ENCODE assay signal across 8 cellular contexts in the genomic region with DNA sequence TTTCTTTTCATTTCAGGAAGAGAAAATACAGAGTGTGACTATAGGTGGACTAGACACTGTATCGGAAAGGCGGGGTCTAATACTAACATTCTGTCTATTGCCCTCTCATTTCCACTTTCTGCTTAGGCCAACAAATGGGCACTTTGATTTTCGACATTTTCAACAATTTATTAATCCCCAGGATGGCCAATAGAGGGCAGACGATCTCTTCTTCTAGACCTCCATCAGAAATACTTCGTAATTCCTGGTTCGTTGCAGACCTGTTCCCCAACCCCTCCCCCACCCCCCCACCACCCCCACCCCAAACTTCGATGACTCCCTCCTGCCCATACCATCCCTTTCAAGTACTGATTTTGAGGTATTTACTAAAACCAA.
DNase-seq lines count a peak whose midpoint lies in the region; TF ChIP-seq lines count a peak whose summit lies in the region.

No MANE protein-coding gene starts in this region.

- peak; percentile 49 for TF ChIP-seq CTCF in AG04449 (IDR thresholded peaks at IDR 0.05; ENCODE audit: insufficient read depth, low read length, missing control alignments)
- TF ChIP-seq CTCF in GM12865 (IDR thresholded peaks at IDR 0.05; ENCODE audit: insufficient read depth, low read depth, low read length, missing control alignments), result peak; percentile 52
- peak; percentile 53 for TF ChIP-seq CTCF in cardiac fibroblast (IDR thresholded peaks at IDR 0.05; ENCODE audit: low read depth, low read length)

- POLR2A ChIA-PET in AG04449 (lab: Yijun Ruan, JAX), result interaction anchor here (0.7 kb wide), 1 partner anchor 547 kb away, joined by 5 read pairs; no protein-coding TSS in a partner anchor

- no peak overlapping the region for H3K4me3 ChIP-seq in AG04449 (ENCODE audit: low read depth, low read length)
- H3K4me3 ChIP-seq in GM12865 (ENCODE audit: low read depth, low read length), result no peak overlapping the region
- H3K4me3 ChIP-seq in cardiac fibroblast (replicated peaks in 1 of 2; ENCODE audit: low read depth in 2 of 2, low read length in 2 of 2), result no peak overlapping the region

- CTCF ChIA-PET in AG04449 (lab: Yijun Ruan, JAX), result interaction anchor here (0.6 to 4.1 kb wide), 45 partner anchors 8 to 481 kb away, joined by 3 to 24 read pairs (median 4); no protein-coding TSS in a partner anchor

- DNase-seq in AG04449 (ENCODE audit: low read depth, low spot score) (no peak), GM12865 (ENCODE audit: low read depth) (peak; percentile 50), NCI-H526 treated with DMSO at 0.1 percent for 48 hours (lab: John Stamatoyannopoulos, UW) (peak; percentile 34), cardiac fibroblast (ENCODE audit: low read depth in 2 of 2) (peak; percentile 75 to 76), midbrain (lab: John Stamatoyannopoulos, UW) (peak; percentile 71), NK-92 (lab: John Stamatoyannopoulos, UW; ENCODE audit: unreplicated experiment) (no peak), epidermal melanocyte (ENCODE audit: insufficient read length, low spot score) (no peak), hepatic stellate cell (ENCODE audit: low spot score) (no peak)

Comparison
In these comparisons a context has a peak if more than half of its experiments do, and no peak if none do; other contexts are left out.
1. DNase-seq: peak in GM12865 (single experiment), NCI-H526 treated with DMSO at 0.1 percent for 48 hours (single experiment), cardiac fibroblast (2 of 2) and midbrain (single experiment); none in AG04449 (single experiment), NK-92 (single experiment), epidermal melanocyte (single experiment) and hepatic stellate cell (single experiment).
2. Peak in every context shown above with its lines, with median percentiles within 50 percentile points of each other: CTCF ChIP-seq.